In the genomic region with DNA sequence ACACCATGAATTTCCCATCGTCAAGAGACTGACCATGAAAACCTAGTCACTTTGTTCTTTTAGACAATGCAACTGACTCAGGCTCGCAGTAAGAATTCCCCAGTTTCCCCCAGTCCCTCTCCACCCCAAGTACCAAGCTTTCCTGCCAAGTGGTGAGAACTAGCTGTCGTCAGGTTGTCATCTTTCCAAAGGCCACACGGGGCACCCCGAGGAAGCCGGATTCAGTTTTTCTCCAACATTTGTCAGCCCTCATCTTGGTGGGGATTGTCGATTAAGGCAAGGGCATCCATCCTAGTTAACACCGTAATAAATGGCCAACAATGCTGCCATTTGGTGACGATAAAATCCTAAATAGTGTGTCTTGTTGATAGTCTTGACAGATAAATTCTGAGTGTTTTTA, we compare ENCODE assay signal across 15 cellular contexts. TPM values are rescaled to one million over a fixed set of nuclear protein-coding genes. Genes with fewer than 3 reads are reported as not detected.
DNase-seq lines count a peak whose midpoint lies in the region; ATAC-seq, FAIRE-seq and TF ChIP-seq lines count a peak whose summit lies in the region.
"Had no signal": no experiment of that assay in that cellular context is flagged by ENCODE, and none has a peak within 500 bp of the region (broad histone marks: within the 10 kb centered on the region; RNA-seq: fewer than 3 reads in every experiment).

No MANE protein-coding gene starts in this region.

- H4K20me1 ChIP-seq in H1 (replicated peaks in 1 of 2; ENCODE audit: control insufficient read depth in 1 of 2, insufficient read depth in 2 of 2, low read length in 2 of 2) (no peaks in the 10 kb centered on the region), smooth muscle cell (ENCODE audit: low read depth) (no peaks in the 10 kb centered on the region)

- H3K4me3 ChIP-seq in breast epithelium = no peak overlapping the region
- H3K4me3 ChIP-seq in H1 (ENCODE audit: extremely low read depth in 1 of 4, insufficient read depth in 2 of 4, low read depth in 3 of 4, low read length in 4 of 4) = no peak overlapping the region
- H3K4me3 ChIP-seq in thyroid gland (replicated peaks in 1 of 3) = no peak overlapping the region
- no peak overlapping the region for H3K4me3 ChIP-seq in smooth muscle cell
- H3K4me3 ChIP-seq: vagina had no signal

- H4K8ac ChIP-seq in H1 (ENCODE audit: extremely low read depth, insufficient read depth, low read length) = no peak overlapping the region

- no peaks in the 10 kb centered on the region for H3K23me2 ChIP-seq in H1 (ENCODE audit: low read depth, low read length)

- no peak overlapping the region for H2BK5ac ChIP-seq in H1 (ENCODE audit: low read depth, low read length)

- no peaks in the 10 kb centered on the region for H3K9me3 ChIP-seq in breast epithelium
- H3K9me3 ChIP-seq in H1 (ENCODE audit: insufficient read depth in 2 of 2, low read depth in 1 of 2, low read length in 1 of 2) = no peaks in the 10 kb centered on the region
- no peaks in the 10 kb centered on the region for H3K9me3 ChIP-seq in thyroid gland
- H3K9me3 ChIP-seq in smooth muscle cell (replicated peaks; ENCODE audit: low read depth) = no peaks in the 10 kb centered on the region
- H3K9me3 ChIP-seq: vagina had no signal

- no peak overlapping the region for H2BK120ac ChIP-seq in H1 (replicated peaks; ENCODE audit: low read depth, low read length)

- ATAC-seq in activated CD8-positive, alpha-beta memory T cell treated with anti-CD3 and anti-CD28 coated beads, Interleukin-2, amount 10 ng/mL, durations not matched to agents 7 days and 5 days = no peak
- ATAC-seq: activated T-cell treated with anti-CD3 and anti-CD28 coated beads, Interleukin-2, amount 50 U/mL, for 4 hours had no signal

- POLR2A ChIA-PET in MCF 10A (lab: Yijun Ruan, JAX) (no interaction called here), H1 (lab: Charles Lee; ENCODE audit: partially characterized antibody) (no interaction called here)

- no peak for TF ChIP-seq EP300 in H1 (IDR thresholded peaks at IDR 0.05; ENCODE audit: borderline replicate concordance in 1 of 2, low read depth in 2 of 2, low read length in 2 of 2)

- H2BK15ac ChIP-seq in H1 (ENCODE audit: low read length) = no peak overlapping the region

- no peaks in the 10 kb centered on the region for H3K36me3 Mint-ChIP-seq in MCF 10A (ENCODE audit: insufficient read depth, unreplicated experiment)
- no peaks in the 10 kb centered on the region for H3K36me3 Mint-ChIP-seq in activated CD8-positive, alpha-beta memory T cell treated with anti-CD3 and anti-CD28 coated beads, Interleukin-2, amount 10 ng/mL, durations not matched to agents 7 days and 5 days
- H3K36me3 Mint-ChIP-seq: activated naive CD8-positive, alpha-beta T cell treated with anti-CD3 and anti-CD28 coated beads, Interleukin-2, amount 10 ng/mL, durations not matched to agents 7 days and 5 days had no signal

- H2BK12ac ChIP-seq in H1 (ENCODE audit: low read depth, low read length) = no peak overlapping the region

- no peak overlapping the region for H3K27ac Mint-ChIP-seq in MCF 10A (ENCODE audit: low read depth, unreplicated experiment)
- no peak overlapping the region for H3K27ac Mint-ChIP-seq in activated CD8-positive, alpha-beta memory T cell treated with anti-CD3 and anti-CD28 coated beads, Interleukin-2, amount 10 ng/mL, durations not matched to agents 7 days and 5 days
- H3K27ac Mint-ChIP-seq: activated naive CD8-positive, alpha-beta T cell treated with anti-CD3 and anti-CD28 coated beads, Interleukin-2, amount 10 ng/mL, durations not matched to agents 7 days and 5 days; nephron had no signal

- H3K9ac ChIP-seq in H1 (replicated peaks in 1 of 4; ENCODE audit: extremely low read depth in 1 of 4, low read depth in 3 of 4, low read length in 3 of 4) (no peak overlapping the region), smooth muscle cell (ENCODE audit: low read depth) (no peak overlapping the region)

- H3K4me1 ChIP-seq in breast epithelium (no peaks in the 10 kb centered on the region), H1 (replicated peaks in 1 of 4; ENCODE audit: control insufficient read depth in 3 of 4, insufficient read depth in 4 of 4, low read length in 3 of 4) (no peaks in the 10 kb centered on the region), thyroid gland (peaks cover 13% of the 10 kb centered on the region in 2 donors), smooth muscle cell (ENCODE audit: low read depth) (no peaks in the 10 kb centered on the region)
- H3K4me1 ChIP-seq: vagina had no signal

- H3K56ac ChIP-seq in H1 (replicated peaks; ENCODE audit: insufficient read length, low read depth, low read length) = no peak overlapping the region

- H3K79me2 ChIP-seq in H1 (ENCODE audit: control insufficient read depth in 1 of 2, insufficient read depth in 2 of 2, low read length in 2 of 2) (no peaks in the 10 kb centered on the region), smooth muscle cell (ENCODE audit: low read depth) (no peaks in the 10 kb centered on the region)

- intact Hi-C loops in MCF 10A (cut with micrococcal nuclease) (no loop called here), breast epithelium (cut with DNase I; ENCODE audit: low total_unique reads) (no loop called here), thyroid gland (cut with DNase I) (no loop called here)

- H3K27me3 Mint-ChIP-seq in MCF 10A (ENCODE audit: insufficient read depth, unreplicated experiment) = peaks cover 100% of the 10 kb centered on the region
- no peaks in the 10 kb centered on the region for H3K27me3 Mint-ChIP-seq in activated CD8-positive, alpha-beta memory T cell treated with anti-CD3 and anti-CD28 coated beads, Interleukin-2, amount 10 ng/mL, durations not matched to agents 7 days and 5 days
- H3K27me3 Mint-ChIP-seq: activated naive CD8-positive, alpha-beta T cell treated with anti-CD3 and anti-CD28 coated beads, Interleukin-2, amount 10 ng/mL, durations not matched to agents 7 days and 5 days had no signal

- H3F3A ChIP-seq in smooth muscle cell (ENCODE audit: low read depth) = no peaks in the 10 kb centered on the region

- no peak for TF ChIP-seq POLR2A in breast epithelium (IDR thresholded peaks at IDR 0.05)
- no peak for TF ChIP-seq POLR2A in H1 (IDR thresholded peaks at IDR 0.05; ENCODE audit: control extremely low read depth in 1 of 2, low read depth in 2 of 2, low read length in 2 of 2)
- TF ChIP-seq POLR2A in thyroid gland (IDR thresholded peaks at IDR 0.05) = no peak

- H3K9me3 Mint-ChIP-seq in MCF 10A (ENCODE audit: unreplicated experiment) = no peaks in the 10 kb centered on the region
- no peaks in the 10 kb centered on the region for H3K9me3 Mint-ChIP-seq in activated CD8-positive, alpha-beta memory T cell treated with anti-CD3 and anti-CD28 coated beads, Interleukin-2, amount 10 ng/mL, durations not matched to agents 7 days and 5 days (ENCODE audit: low read depth)
- H3K9me3 Mint-ChIP-seq: activated naive CD8-positive, alpha-beta T cell treated with anti-CD3 and anti-CD28 coated beads, Interleukin-2, amount 10 ng/mL, durations not matched to agents 7 days and 5 days; nephron had no signal

- no peaks in the 10 kb centered on the region for H3K27me3 ChIP-seq in breast epithelium
- H3K27me3 ChIP-seq in H1 (replicated peaks in 1 of 4; ENCODE audit: control insufficient read depth in 3 of 4, extremely low read depth in 1 of 4, insufficient read depth in 3 of 4, low read length in 3 of 4) = no peaks in the 10 kb centered on the region
- no peaks in the 10 kb centered on the region for H3K27me3 ChIP-seq in thyroid gland
- no peaks in the 10 kb centered on the region for H3K27me3 ChIP-seq in smooth muscle cell (ENCODE audit: low read depth)
- H3K27me3 ChIP-seq: vagina had no signal

- no peak for TF ChIP-seq CTCF in MCF 10A (IDR thresholded peaks at IDR 0.05; ENCODE audit: unreplicated experiment)
- TF ChIP-seq CTCF in breast epithelium (IDR thresholded peaks at IDR 0.05) = no peak
- TF ChIP-seq CTCF in H1 (IDR thresholded peaks at IDR 0.05; ENCODE audit: control extremely low read depth in 1 of 3, insufficient read depth in 1 of 3, low read depth in 1 of 3, low read length in 3 of 3) = peak; percentile 46 to 64 (median 56)
- peak in 3 of 6 experiments; percentile 25 to 37 (median 33) for TF ChIP-seq CTCF in thyroid gland (IDR thresholded peaks at IDR 0.05)
- no peak for TF ChIP-seq CTCF in smooth muscle cell (IDR thresholded peaks at IDR 0.05; ENCODE audit: borderline replicate concordance, insufficient read depth, poor library complexity, severe bottlenecking)

- no peak overlapping the region for H3K4me2 ChIP-seq in H1 (ENCODE audit: insufficient read depth in 1 of 2, low read depth in 2 of 2, low read length in 2 of 2)
- no peak overlapping the region for H3K4me2 ChIP-seq in smooth muscle cell

- no peak overlapping the region for H3K18ac ChIP-seq in H1 (ENCODE audit: extremely low read depth, low read length)

- H2BK20ac ChIP-seq in H1 (ENCODE audit: low read length) = no peak overlapping the region

- H3K4me1 Mint-ChIP-seq in MCF 10A (ENCODE audit: insufficient read depth, unreplicated experiment) = peaks cover 13% of the 10 kb centered on the region
- no peaks in the 10 kb centered on the region for H3K4me1 Mint-ChIP-seq in activated CD8-positive, alpha-beta memory T cell treated with anti-CD3 and anti-CD28 coated beads, Interleukin-2, amount 10 ng/mL, durations not matched to agents 7 days and 5 days
- H3K4me1 Mint-ChIP-seq: activated naive CD8-positive, alpha-beta T cell treated with anti-CD3 and anti-CD28 coated beads, Interleukin-2, amount 10 ng/mL, durations not matched to agents 7 days and 5 days; nephron had no signal

- WGBS in H1 (ENCODE audit: extremely low coverage in 1 of 2, insufficient coverage in 1 of 2, insufficient read length in 1 of 2, insufficient replicate concordance in 2 of 2, low coverage in 1 of 2, low lambda C conversion rate in 2 of 2, missing lambda C conversion rate in 1 of 2), 2 experiments = 65% methylated on average over 9 of the region's 9 CpGs; no CpG with 5 or more reads in 1 of the 2 experiments
- 37 to 38% methylated on average over 9 of the region's 9 CpGs for WGBS in thyroid gland, 2 donors
- WGBS in smooth muscle cell (ENCODE audit: low lambda C conversion rate) = 59% methylated on average over 9 of the region's 9 CpGs

- no TSS peak for BruUV-seq in MCF 10A (replicated peaks; lab: Mats Ljungman, UMichigan)

- no peak overlapping the region for H4K91ac ChIP-seq in H1 (replicated peaks; ENCODE audit: insufficient read length, low read length)

- no peak overlapping the region for H3K4me3 Mint-ChIP-seq in MCF 10A (ENCODE audit: unreplicated experiment)
- H3K4me3 Mint-ChIP-seq in activated CD8-positive, alpha-beta memory T cell treated with anti-CD3 and anti-CD28 coated beads, Interleukin-2, amount 10 ng/mL, durations not matched to agents 7 days and 5 days = no peak overlapping the region
- H3K4me3 Mint-ChIP-seq: activated naive CD8-positive, alpha-beta T cell treated with anti-CD3 and anti-CD28 coated beads, Interleukin-2, amount 10 ng/mL, durations not matched to agents 7 days and 5 days; activated T-cell treated with anti-CD3 and anti-CD28 coated beads, Interleukin-2, amount 50 U/mL, for 4 hours; nephron had no signal

- DNase-seq in MCF 10A (ENCODE audit: unreplicated experiment) = peak; percentile 22
- no peak for DNase-seq in breast epithelium (ENCODE audit: low spot score in 2 of 2)
- DNase-seq in LHCN-M2 (ENCODE audit: low read depth) = peak; percentile 2
- DNase-seq in H1 (ENCODE audit: low read depth in 1 of 2, low spot score in 2 of 2) = peak; percentile 13 to 53
- DNase-seq in thyroid gland = peak; percentile 40 to 55
- DNase-seq in activated CD8-positive, alpha-beta memory T cell treated with anti-CD3 and anti-CD28 coated beads, Interleukin-2, amount 10 ng/mL, durations not matched to agents 7 days and 5 days = no peak
- no peak for DNase-seq in smooth muscle cell (lab: John Stamatoyannopoulos, UW; ENCODE audit: unreplicated experiment)
- DNase-seq in NCI-H1048 (lab: John Stamatoyannopoulos, UW) = no peak
- DNase-seq: activated CD4-positive, alpha-beta T cell treated with anti-CD3 and anti-CD28 coated beads, Interleukin-2, amount 50 U/mL, for 48 hours; activated naive CD8-positive, alpha-beta T cell treated with anti-CD3 and anti-CD28 coated beads, Interleukin-2, amount 10 ng/mL, durations not matched to agents 7 days and 5 days; activated T-cell treated with anti-CD3 and anti-CD28 coated beads, Interleukin-2, amount 50 U/mL, for 4 hours; effector CD4-positive, alpha-beta T cell; NCI-H2081 had no signal

- no peak overlapping the region for H3K27ac ChIP-seq in breast epithelium
- no peak overlapping the region for H3K27ac ChIP-seq in H1 (ENCODE audit: low read depth, low read length)
- H3K27ac ChIP-seq in thyroid gland = no peak overlapping the region
- no peak overlapping the region for H3K27ac ChIP-seq in smooth muscle cell (ENCODE audit: low read depth)
- H3K27ac ChIP-seq: vagina had no signal

- no peak overlapping the region for H3K14ac ChIP-seq in H1 (ENCODE audit: insufficient read length)

- H2AFZ ChIP-seq in H1 (ENCODE audit: low read length) = no peak overlapping the region
- H2AFZ ChIP-seq in smooth muscle cell (ENCODE audit: low read depth) = no peak overlapping the region

- H3K36me3 ChIP-seq in breast epithelium = no peaks in the 10 kb centered on the region
- no peaks in the 10 kb centered on the region for H3K36me3 ChIP-seq in H1 (ENCODE audit: control insufficient read depth in 2 of 4, insufficient read depth in 4 of 4, low read length in 3 of 4)
- no peaks in the 10 kb centered on the region for H3K36me3 ChIP-seq in thyroid gland
- H3K36me3 ChIP-seq in smooth muscle cell (ENCODE audit: low read depth) = no peaks in the 10 kb centered on the region
- H3K36me3 ChIP-seq: vagina had no signal

- CTCF ChIA-PET in MCF 10A (lab: Yijun Ruan, JAX) = interaction anchor here (0.6 kb wide), 1 partner anchor 71 kb away, joined by 3 read pairs; no protein-coding TSS in a partner anchor
- CTCF ChIA-PET in H1 (lab: Charles Lee; ENCODE audit: partially characterized antibody) = interaction anchor here (0.6 to 2.0 kb wide), 26 partner anchors 9 to 507 kb away, joined by 3 to 6 read pairs (median 4); no protein-coding TSS in a partner anchor
- CTCF ChIA-PET in activated CD8-positive, alpha-beta memory T cell treated with anti-CD3 and anti-CD28 coated beads, Interleukin-2, amount 10 ng/mL, durations not matched to agents 7 days and 5 days (lab: Charles Lee) = no interaction called here

- H2AK5ac ChIP-seq in H1 (ENCODE audit: low read depth, low read length) = no peak overlapping the region

- no peaks in the 10 kb centered on the region for H3K79me1 ChIP-seq in H1 (ENCODE audit: low read depth, low read length)

- FAIRE-seq in H1 (lab: Jason Lieb, UNC) = peak; percentile 36

- H4K5ac ChIP-seq in H1 (ENCODE audit: insufficient read length, low read depth, low read length) = no peak overlapping the region

- H3K4ac ChIP-seq in H1 (replicated peaks; ENCODE audit: insufficient read length, low read depth, low read length) = no peak overlapping the region

- no peak overlapping the region for H3K23ac ChIP-seq in H1 (ENCODE audit: insufficient read length)

- peak; percentile 52 to 63 for TF ChIP-seq RAD21 in H1 (IDR thresholded peaks at IDR 0.05 in 1 of 2, conservative IDR thresholded peaks at IDR 0.05 in 1 of 2; ENCODE audit: low read depth in 2 of 2, low read length in 2 of 2)

RNA-seq across cellular contexts. Expression of a gene that starts 56.0 kb away (rescaled TPM):
- total RNA-seq in MCF 10A (2022) (0.61 TPM in 2 replicates), breast epithelium (1 to 10 TPM; 1.8 to 7.5 (median 5.7) TPM), LHCN-M2 (2014; rRNA removed) (1.4 and 2.1 TPM in 2 replicates), thyroid gland (10 to 100 TPM; 34.6 to 51.3 (median 38.4) TPM), smooth muscle cell (1.1 and 2.9 TPM in 2 replicates)
- polyA plus RNA-seq in LHCN-M2 (2012) = 0.16 TPM
- total RNA-seq in H1 (2021; fragmentation: NEBNext Ultra II Directional; extraction: Animal tissue kit (Norgen Biotek cat#: 25700)) = 1.5 and 2.0 TPM in 2 replicates
- polyA plus RNA-seq in H1 (2011; rRNA removed) (0.30 and 0.82 TPM in 2 replicates), smooth muscle cell (0.24 and 1.5 TPM in 2 replicates)
- polyA plus RNA-seq in H1 (2011; cell fraction: cytosol; rRNA removed) = 0.30 TPM
- 0.80 TPM for polyA plus RNA-seq in H1 (2011; cell fraction: nucleus; rRNA removed)
- 0.33 to 0.96 TPM (median 0.75 TPM) in 4 replicates for polyA plus RNA-seq in H1 (2012, experiment 1 of 2)
- polyA plus RNA-seq in H1 (2012, experiment 2 of 2) = 0.45 TPM
- polyA plus RNA-seq in H1 (2013, experiment 1 of 2) = 0.32 TPM
- 0.40 TPM for polyA plus RNA-seq in H1 (2013, experiment 2 of 2)
- polyA minus RNA-seq in H1 (2011; rRNA and poly(A)+ RNA removed) = 0.54 and 2.3 TPM in 2 replicates
- 1.0 TPM for polyA minus RNA-seq in H1 (2011; cell fraction: cytosol; rRNA and poly(A)+ RNA removed)
- polyA minus RNA-seq in H1 (2011; cell fraction: nucleus; rRNA and poly(A)+ RNA removed) = 3.6 TPM
- not detected for total RNA-seq in activated CD8-positive, alpha-beta memory T cell treated with anti-CD3 and anti-CD28 coated beads, Interleukin-2, amount 10 ng/mL, durations not matched to agents 7 days and 5 days
- total RNA-seq: activated naive CD8-positive, alpha-beta T cell treated with anti-CD3 and anti-CD28 coated beads, Interleukin-2, amount 10 ng/mL, durations not matched to agents 7 days and 5 days had no signal

Comparison
In these comparisons a context has a peak if more than half of its experiments do, and no peak if none do; other contexts are left out.
1. DNase-seq: peak in MCF 10A (single experiment), LHCN-M2 (single experiment), H1 (2 of 2) and thyroid gland (2 of 2); none in breast epithelium (0 of 2), activated CD8-positive, alpha-beta memory T cell treated with anti-CD3 and anti-CD28 coated beads, Interleukin-2, amount 10 ng/mL, durations not matched to agents 7 days and 5 days (single experiment), smooth muscle cell (single experiment) and NCI-H1048 (single experiment).
2. CTCF ChIP-seq: peak in H1 (3 of 3); none in MCF 10A (single experiment), breast epithelium (0 of 3) and smooth muscle cell (single experiment).